17 cellular contexts compared by ENCODE assay signal in the genomic region with DNA sequence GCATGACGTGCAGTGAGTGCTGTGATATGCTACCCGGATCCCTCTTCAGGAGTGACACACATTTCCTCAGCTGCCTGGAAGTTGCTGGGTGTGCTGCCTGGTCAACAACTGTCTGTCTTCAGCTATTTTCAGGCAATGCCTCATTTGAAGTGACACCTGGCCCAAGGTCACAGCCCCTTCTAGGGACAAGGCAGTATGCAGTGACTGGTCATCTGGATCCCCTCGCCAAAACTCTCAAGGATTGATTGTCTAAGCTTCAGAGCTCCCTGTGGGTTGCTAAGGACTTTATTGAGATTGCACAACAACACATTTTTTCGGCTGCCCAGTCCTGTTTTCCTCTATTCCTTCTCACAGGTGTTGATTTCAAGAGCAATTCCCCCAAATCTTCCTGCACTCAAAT.
"Had no signal": no experiment of that assay in that cellular context is flagged by ENCODE, and none has a peak within 500 bp of the region (broad histone marks: within the 10 kb centered on the region; RNA-seq: fewer than 3 reads in every experiment).

No MANE protein-coding gene starts in this region.

- DNase-seq: activated CD4-positive, alpha-beta T cell treated with anti-CD3 and anti-CD28 coated beads, Interleukin-2, amount 50 U/mL, for 4 hours; activated gamma-delta T cell; dermis blood vessel endothelial cell; effector memory CD8-positive, alpha-beta T cell; foreskin keratinocyte; glutamatergic neuron; hypothalamus; kidney; left ventricle myocardium inferior; mammary epithelial cell; mucosa of descending colon; naive thymus-derived CD4-positive, alpha-beta T cell; stimulated activated naive B cell treated with anti-CD40 and anti-IgM and Interleukin-4, amounts not matched to agents 10 μg/mL and 1 μg/mL and 100 μg/mL, for 72 hours; T-helper 17 cell had no signal

- H3K36me3 ChIP-seq: adrenal gland, left ventricle myocardium inferior, thoracic aorta had no signal

- H3K4me1 ChIP-seq: adrenal gland, foreskin keratinocyte had no signal

- H3K27me3 ChIP-seq: adrenal gland, foreskin keratinocyte had no signal

- FAIRE-seq: astrocyte had no signal

- H3K9me3 ChIP-seq: adrenal gland, left ventricle myocardium inferior, mucosa of descending colon, thoracic aorta had no signal

- H3K27ac ChIP-seq: adrenal gland, foreskin keratinocyte, thoracic aorta had no signal

- H3K4me3 ChIP-seq: adrenal gland, left ventricle myocardium inferior, mucosa of descending colon, thoracic aorta had no signal
